ENCODE assay signal across 39 cellular contexts in the genomic region with DNA sequence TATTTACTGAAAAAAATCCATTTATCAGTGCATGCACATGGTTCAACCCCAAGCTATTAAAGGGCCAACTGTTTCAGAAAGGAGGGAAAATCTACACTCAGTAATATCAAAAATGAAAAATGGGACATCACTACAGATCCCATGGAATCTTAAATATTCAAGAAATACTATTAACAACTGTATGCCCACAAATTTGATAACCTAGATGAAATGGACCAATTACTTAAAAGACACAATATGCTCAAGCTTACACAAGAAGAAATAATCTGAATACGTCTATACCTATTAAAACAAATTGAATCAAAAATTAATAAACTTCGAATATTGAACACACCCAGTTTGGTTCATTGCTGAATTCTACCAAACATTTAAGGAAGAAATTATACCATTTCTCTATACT.
"Had no signal": no experiment of that assay in that cellular context is flagged by ENCODE, and none has a peak within 500 bp of the region (broad histone marks: within the 10 kb centered on the region; RNA-seq: fewer than 3 reads in every experiment).

No MANE protein-coding gene starts in this region.

- H3K4me1 Mint-ChIP-seq: activated naive CD4-positive, alpha-beta T cell treated with anti-CD3 and anti-CD28 coated beads, Interleukin-2, amount 10 ng/mL, durations not matched to agents 7 days and 5 days had no signal

- H3K4me3 ChIP-seq: adrenal gland, ascending aorta, body of pancreas, breast epithelium, cardiac muscle cell, colonic mucosa had no signal

- H3K27me3 ChIP-seq: adrenal gland, ascending aorta, body of pancreas, brain microvascular endothelial cell, breast epithelium, cardiac muscle cell, colonic mucosa had no signal

- H3K4me3 Mint-ChIP-seq: activated naive CD4-positive, alpha-beta T cell treated with anti-CD3 and anti-CD28 coated beads for 36 hours; activated naive CD4-positive, alpha-beta T cell treated with anti-CD3 and anti-CD28 coated beads, Interleukin-2, amount 10 ng/mL, durations not matched to agents 7 days and 5 days; activated naive CD4-positive, alpha-beta T cell treated with anti-CD3 and anti-CD28 coated beads, Interleukin-2, amount 50 U/mL, for 24 hours; activated naive CD8-positive, alpha-beta T cell; activated naive CD8-positive, alpha-beta T cell treated with anti-CD3 and anti-CD28 coated beads for 36 hours; activated naive CD8-positive, alpha-beta T cell treated with anti-CD3 and anti-CD28 coated beads, Interleukin-2, amount 10 ng/mL, durations not matched to agents 7 days and 5 days; activated naive CD8-positive, alpha-beta T cell treated with anti-CD3 and anti-CD28 coated beads, Interleukin-2, amount 50 U/mL, for 24 hours; activated T-cell treated with anti-CD3 and anti-CD28 coated beads, Interleukin-2, amount 50 U/mL, for 4 hours; activated T-cell treated with anti-CD3 and anti-CD28 coated beads, Interleukin-2, amount 50 U/mL, for 72 hours; activated T-helper 1 cell treated with anti-CD3 and anti-CD28 coated beads, Interleukin-12 subunit alpha, Interleukin-12 subunit beta, Interleukin-2, Interleukin-4 antibody, amounts not matched to agents 30 ng/mL and 10 ng/mL and 1 ng/mL, durations not matched to agents 14 hours and 24 hours and 36 hours; activated T-helper 17 cell treated with anti-CD3 and anti-CD28 coated beads, Interleukin-2, amount 50 U/mL, for 72 hours; brain had no signal

- H3K36me3 ChIP-seq: adrenal gland, colonic mucosa had no signal

- H3K9me3 Mint-ChIP-seq: activated naive CD4-positive, alpha-beta T cell treated with anti-CD3 and anti-CD28 coated beads, Interleukin-2, amount 50 U/mL, for 24 hours had no signal

- FAIRE-seq: astrocyte, bronchial epithelial cell, colon had no signal

- H3K27ac ChIP-seq: adrenal gland, ascending aorta, body of pancreas, brain microvascular endothelial cell, breast epithelium, cardiac muscle cell, colonic mucosa had no signal

- H3K27me3 Mint-ChIP-seq: activated naive CD4-positive, alpha-beta T cell treated with anti-CD3 and anti-CD28 coated beads, Interleukin-2, amount 10 ng/mL, durations not matched to agents 7 days and 5 days; activated naive CD4-positive, alpha-beta T cell treated with anti-CD3 and anti-CD28 coated beads, Interleukin-2, amount 50 U/mL, for 24 hours; activated naive CD8-positive, alpha-beta T cell; activated naive CD8-positive, alpha-beta T cell treated with anti-CD3 and anti-CD28 coated beads for 36 hours; activated naive CD8-positive, alpha-beta T cell treated with anti-CD3 and anti-CD28 coated beads, Interleukin-2, amount 10 ng/mL, durations not matched to agents 7 days and 5 days; activated naive CD8-positive, alpha-beta T cell treated with anti-CD3 and anti-CD28 coated beads, Interleukin-2, amount 50 U/mL, for 24 hours; activated T-helper 17 cell treated with anti-CD3 and anti-CD28 coated beads, Interleukin-2, amount 50 U/mL, for 72 hours; brain had no signal

- H3K4me1 ChIP-seq: adrenal gland, ascending aorta, body of pancreas, breast epithelium, colonic mucosa had no signal

- H3K9me3 ChIP-seq: ascending aorta, body of pancreas, breast epithelium, colonic mucosa had no signal

- H3K27ac Mint-ChIP-seq: activated naive CD4-positive, alpha-beta T cell treated with anti-CD3 and anti-CD28 coated beads for 36 hours; activated naive CD4-positive, alpha-beta T cell treated with anti-CD3 and anti-CD28 coated beads, Interleukin-2, amount 10 ng/mL, durations not matched to agents 7 days and 5 days; activated naive CD4-positive, alpha-beta T cell treated with anti-CD3 and anti-CD28 coated beads, Interleukin-2, amount 50 U/mL, for 24 hours; activated naive CD4-positive, alpha-beta T cell treated with anti-CD3 and anti-CD28 coated beads, Interleukin-2, amount 50 U/mL, for 72 hours; activated naive CD8-positive, alpha-beta T cell; activated naive CD8-positive, alpha-beta T cell treated with anti-CD3 and anti-CD28 coated beads for 36 hours; activated naive CD8-positive, alpha-beta T cell treated with anti-CD3 and anti-CD28 coated beads, Interleukin-2, amount 10 ng/mL, durations not matched to agents 7 days and 5 days; activated naive CD8-positive, alpha-beta T cell treated with anti-CD3 and anti-CD28 coated beads, Interleukin-2, amount 50 U/mL, for 24 hours; activated T-cell treated with anti-CD3 and anti-CD28 coated beads, Interleukin-2, amount 50 U/mL, for 72 hours; activated T-helper 1 cell treated with anti-CD3 and anti-CD28 coated beads, Interleukin-12 subunit alpha, Interleukin-12 subunit beta, Interleukin-2, Interleukin-4 antibody, amounts not matched to agents 30 ng/mL and 10 ng/mL and 1 ng/mL, durations not matched to agents 14 hours and 24 hours and 36 hours; activated T-helper 17 cell treated with anti-CD3 and anti-CD28 coated beads, Interleukin-2, amount 50 U/mL, for 72 hours; activated T-helper 2 cell treated with anti-CD3 and anti-CD28 coated beads, Interferon-gamma antibody, Interleukin-2, Interleukin-4, amounts not matched to agents 10 μg/mL and 5 μg/mL and 100 μg/mL, durations not matched to agents 14 hours and 24 hours and 36 hours; brain had no signal

- ATAC-seq: activated naive CD4-positive, alpha-beta T cell treated with anti-CD3 and anti-CD28 coated beads, Interleukin-2, amount 50 U/mL, for 72 hours; activated naive CD8-positive, alpha-beta T cell treated with anti-CD3 and anti-CD28 coated beads, Interleukin-2, amount 50 U/mL, for 24 hours; activated T-cell treated with anti-CD3 and anti-CD28 coated beads, Interleukin-2, amount 50 U/mL, for 4 hours; activated T-cell treated with anti-CD3 and anti-CD28 coated beads, Interleukin-2, amount 50 U/mL, for 72 hours; activated T-helper 17 cell treated with anti-CD3 and anti-CD28 coated beads, Interleukin-2, amount 50 U/mL, for 72 hours; body of pancreas had no signal

- DNase-seq: activated effector memory CD4-positive, alpha-beta T cell treated with anti-CD3 and anti-CD28 coated beads, Interleukin-2, amount 50 U/mL, for 16 hours; activated effector memory CD4-positive, alpha-beta T cell treated with Interleukin-2 at 50 U/mL for 16 hours; activated gamma-delta T cell; activated gamma-delta T cell treated with Interleukin-2 at 50 U/mL for 16 hours; activated naive CD4-positive, alpha-beta T cell; activated naive CD4-positive, alpha-beta T cell treated with anti-CD3 and anti-CD28 coated beads for 36 hours; activated naive CD4-positive, alpha-beta T cell treated with anti-CD3 and anti-CD28 coated beads, Interleukin-2, amount 10 ng/mL, durations not matched to agents 7 days and 5 days; activated naive CD4-positive, alpha-beta T cell treated with anti-CD3 and anti-CD28 coated beads, Interleukin-2, amount 50 U/mL, for 16 hours; activated naive CD4-positive, alpha-beta T cell treated with Interleukin-2 at 50 U/mL for 16 hours; activated naive CD8-positive, alpha-beta T cell treated with anti-CD3 and anti-CD28 coated beads for 36 hours; activated naive CD8-positive, alpha-beta T cell treated with anti-CD3 and anti-CD28 coated beads, Interleukin-2, amount 10 ng/mL, durations not matched to agents 7 days and 5 days; activated naive CD8-positive, alpha-beta T cell treated with anti-CD3 and anti-CD28 coated beads, Interleukin-2, amount 50 U/mL, for 24 hours; activated T-cell treated with anti-CD3 and anti-CD28 coated beads, Interleukin-2, amount 50 U/mL, for 4 hours; activated T-cell treated with anti-CD3 and anti-CD28 coated beads, Interleukin-2, amount 50 U/mL, for 48 hours; activated T-cell treated with anti-CD3 and anti-CD28 coated beads, Interleukin-2, amount 50 U/mL, for 72 hours; adrenal gland; amniotic stem cell; amygdala; anterior cingulate cortex; aorta; body of pancreas; brain microvascular endothelial cell; caudate nucleus; central memory CD4-positive, alpha-beta T cell; cerebellar nuclear complex; colonic mucosa had no signal
